Comparison of ENCODE assay signal across 1 cellular context in the genomic region with DNA sequence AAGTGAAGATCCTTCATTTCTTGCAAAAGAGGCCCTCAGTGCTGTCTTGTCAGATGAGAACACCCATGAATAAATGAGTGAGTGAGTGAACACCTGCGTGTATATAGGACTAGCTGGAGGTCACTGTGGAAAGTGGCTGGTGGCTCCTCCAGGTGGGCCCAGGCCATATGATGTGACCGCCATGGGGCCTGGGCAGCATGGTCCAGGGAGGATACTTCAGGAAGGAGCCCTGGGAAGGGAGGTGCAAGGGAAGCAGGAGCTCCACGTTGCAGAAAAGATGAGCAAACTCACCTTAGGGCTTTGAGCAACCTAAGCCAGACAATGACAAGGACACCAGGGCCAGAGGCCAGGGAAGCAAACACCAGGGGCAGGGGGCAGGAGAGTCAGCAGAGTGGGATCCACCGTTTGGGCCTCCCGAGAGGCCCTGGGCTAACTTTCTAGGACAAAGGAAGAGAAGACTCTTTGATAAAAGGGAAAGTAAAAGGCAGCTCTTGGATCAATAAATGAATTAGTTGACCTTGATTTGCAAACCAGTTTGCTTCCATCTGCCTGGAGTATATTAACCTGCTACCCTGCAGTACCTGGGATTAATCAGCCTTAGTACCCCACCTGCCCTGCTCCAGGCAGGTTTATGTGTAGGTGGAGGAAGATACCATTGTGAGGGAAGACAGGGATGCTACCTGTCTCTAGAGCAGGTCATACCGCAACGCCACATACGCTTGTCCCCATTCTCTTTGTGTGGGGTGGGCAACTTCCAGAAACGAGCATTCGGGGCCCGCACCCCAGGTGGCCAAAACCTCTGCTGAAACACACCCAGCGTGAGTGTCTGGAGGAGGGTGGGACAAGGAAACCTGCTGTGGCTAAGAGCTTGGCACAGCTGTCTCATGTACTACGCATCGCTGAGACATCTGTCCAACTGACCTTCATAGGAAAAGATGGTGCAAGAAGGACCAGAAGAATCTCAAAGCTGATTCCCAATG.
TF ChIP-seq lines count a peak whose summit lies in the region.

No MANE protein-coding gene starts in this region.

TF ChIP-seq in HepG2, 621 proteins besides CTCF, POLR2A, EP300 and RAD21 (continued from another document):
- no peak for TF ChIP-seq ZKSCAN8 (CRISPR knock-in tag; IDR thresholded peaks at IDR 0.05; ENCODE audit: borderline replicate concordance)
- no peak for TF ChIP-seq ZNF709 (CRISPR knock-in tag; IDR thresholded peaks at IDR 0.05)
- no peak for TF ChIP-seq HOXA9 (CRISPR knock-in tag; IDR thresholded peaks at IDR 0.05; ENCODE audit: borderline replicate concordance)
- no peak for TF ChIP-seq ZNF720 (CRISPR knock-in tag; IDR thresholded peaks at IDR 0.05)
- no peak for TF ChIP-seq ZNF335 (CRISPR knock-in tag; IDR thresholded peaks at IDR 0.05)
- TF ChIP-seq ZNF75D (CRISPR knock-in tag; IDR thresholded peaks at IDR 0.05; ENCODE audit: borderline replicate concordance), result no peak
- TF ChIP-seq ZNF382 (CRISPR knock-in tag; IDR thresholded peaks at IDR 0.05; ENCODE audit: borderline replicate concordance), result no peak
- TF ChIP-seq, protein P1, sequence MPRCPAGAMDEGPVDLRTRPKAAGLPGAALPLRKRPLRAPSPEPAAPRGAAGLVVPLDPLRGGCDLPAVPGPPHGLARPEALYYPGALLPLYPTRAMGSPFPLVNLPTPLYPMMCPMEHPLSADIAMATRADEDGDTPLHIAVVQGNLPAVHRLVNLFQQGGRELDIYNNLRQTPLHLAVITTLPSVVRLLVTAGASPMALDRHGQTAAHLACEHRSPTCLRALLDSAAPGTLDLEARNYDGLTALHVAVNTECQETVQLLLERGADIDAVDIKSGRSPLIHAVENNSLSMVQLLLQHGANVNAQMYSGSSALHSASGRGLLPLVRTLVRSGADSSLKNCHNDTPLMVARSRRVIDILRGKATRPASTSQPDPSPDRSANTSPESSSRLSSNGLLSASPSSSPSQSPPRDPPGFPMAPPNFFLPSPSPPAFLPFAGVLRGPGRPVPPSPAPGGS (CRISPR knock-in tag; IDR thresholded peaks at IDR 0.05), result no peak
- TF ChIP-seq KLF11 (CRISPR knock-in tag; IDR thresholded peaks at IDR 0.05), result no peak
- TF ChIP-seq FOSL2 (CRISPR knock-in tag; IDR thresholded peaks at IDR 0.05), result no peak
- no peak for TF ChIP-seq MIER2 (CRISPR knock-in tag; IDR thresholded peaks at IDR 0.05)
- TF ChIP-seq ZNF12 (CRISPR knock-in tag; IDR thresholded peaks at IDR 0.05), result no peak
- TF ChIP-seq ZNF83 (CRISPR knock-in tag; IDR thresholded peaks at IDR 0.05; ENCODE audit: borderline replicate concordance), result no peak
